8 cellular contexts compared by ENCODE assay signal in the genomic region with DNA sequence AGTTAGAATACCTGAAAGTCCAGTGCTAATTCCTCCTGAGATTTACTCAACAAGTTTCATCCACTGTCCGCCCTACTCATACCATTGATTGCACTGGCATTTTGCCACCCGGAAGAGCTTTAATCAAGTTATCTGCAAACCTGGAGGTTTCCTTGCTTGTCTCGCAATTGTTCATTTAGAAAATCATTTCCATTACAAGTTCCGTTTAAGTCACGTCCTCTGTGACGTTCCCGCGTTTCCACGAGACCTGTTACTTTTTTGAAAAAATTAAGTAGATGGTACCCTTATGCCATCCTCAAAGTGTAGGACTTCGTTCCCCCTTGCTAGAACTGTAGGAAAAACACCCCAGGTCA. TPM values are rescaled to one million over a fixed set of nuclear protein-coding genes. Genes with fewer than 3 reads are reported as not detected.
DNase-seq lines count a peak whose midpoint lies in the region; TF ChIP-seq lines count a peak whose summit lies in the region.

No MANE protein-coding gene starts in this region.

- H3K36me3 ChIP-seq in BJ (ENCODE audit: control insufficient read depth, insufficient read depth, low read length) (no peaks in the 10 kb centered on the region), uterus (no peaks in the 10 kb centered on the region)

- no peak for TF ChIP-seq POLR2A in uterus (IDR thresholded peaks at IDR 0.05)

- H3K4me3 ChIP-seq in BJ (ENCODE audit: low read depth, low read length) (peak overlapping the region; percentile 46), epithelial cell of proximal tubule (ENCODE audit: low read depth, low read length) (peak overlapping the region; percentile 66), uterus (peak overlapping the region; percentile 43 to 57)

- peak overlapping the region; percentile 69 for H3K27ac Mint-ChIP-seq in neural crest cell (ENCODE audit: unreplicated experiment)

- no peaks in the 10 kb centered on the region for H3K9me3 Mint-ChIP-seq in neural crest cell

- H3K27me3 Mint-ChIP-seq in neural crest cell (ENCODE audit: low read depth): no peaks in the 10 kb centered on the region

- H3K27ac ChIP-seq in uterus: peak overlapping the region; percentile 80

- no peak for DNase-seq in BJ (ENCODE audit: low read depth)
- peak; percentile 45 for DNase-seq in LHCN-M2 (ENCODE audit: low read depth)
- peak; percentile 39 for DNase-seq in activated CD4-positive, alpha-beta T cell treated with anti-CD3 and anti-CD28 coated beads, Interleukin-2, amount 50 U/mL, for 1 hour
- no peak for DNase-seq in epithelial cell of proximal tubule (ENCODE audit: low read depth)
- DNase-seq in neural crest cell (ENCODE audit: low read depth, low spot score): no peak
- peak; percentile 30 to 57 for DNase-seq in uterus
- DNase-seq in cerebellar cortex (ENCODE audit: low spot score): no peak
- no peak for DNase-seq in HCEC 1CT

- POLR2A ChIA-PET in BJ (lab: Charles Lee): interaction anchor here (0.9 kb wide), 1 partner anchor 178 kb away, joined by 3 read pairs; no protein-coding TSS in a partner anchor

- peaks cover 0 to 12% of the 10 kb centered on the region in 2 donors for H3K4me1 ChIP-seq in uterus

- peaks cover 53% of the 10 kb centered on the region for H3K4me1 Mint-ChIP-seq in neural crest cell

- no peaks in the 10 kb centered on the region for H3K36me3 Mint-ChIP-seq in neural crest cell (ENCODE audit: low read depth)

- CTCF ChIA-PET in BJ (lab: Yijun Ruan, JAX): interaction anchor here (0.8 to 2.2 kb wide), 5 partner anchors 19 to 202 kb away, joined by 3 to 8 read pairs (median 3); no protein-coding TSS in a partner anchor

- TF ChIP-seq CTCF in BJ (IDR thresholded peaks at IDR 0.05; ENCODE audit: insufficient read depth, low read depth, low read length) (no peak), epithelial cell of proximal tubule (conservative IDR thresholded peaks at IDR 0.05; ENCODE audit: low read depth, low read length) (no peak), neural crest cell (conservative IDR thresholded peaks at IDR 0.05) (no peak), uterus (IDR thresholded peaks at IDR 0.05) (no peak)

- peak overlapping the region; percentile 96 for H3K4me3 Mint-ChIP-seq in neural crest cell

- intact Hi-C loops in uterus (cut with DNase I; ENCODE audit: low total_unique reads): no loop called here

- H3K27me3 ChIP-seq in BJ (ENCODE audit: control insufficient read depth, insufficient read depth, low read length): no peaks in the 10 kb centered on the region
- no peaks in the 10 kb centered on the region for H3K27me3 ChIP-seq in uterus

- H3K9me3 ChIP-seq in uterus: no peaks in the 10 kb centered on the region

RNA-seq across cellular contexts. Expression of a gene that starts 0.8 kb away (rescaled TPM):
- 12.6 and 19.7 TPM in 2 replicates for polyA plus RNA-seq in BJ (2011; rRNA removed)
- polyA minus RNA-seq in BJ (2011; rRNA and poly(A)+ RNA removed): 35.2 and 36.9 TPM in 2 replicates
- 41.9 and 59.5 TPM in 2 replicates for total RNA-seq in LHCN-M2 (2014; rRNA removed)
- polyA plus RNA-seq in LHCN-M2 (2012): 7.8 TPM
- 22.5 and 31.3 TPM in 2 replicates for total RNA-seq in epithelial cell of proximal tubule
- 48.7 and 51.5 TPM in 2 replicates for total RNA-seq in neural crest cell
- total RNA-seq in uterus: 100 to 1,000 TPM in 2 of 4 donors, 10 to 100 TPM in 2; 62.5 to 119 (median 98.8) TPM

RNA-seq across cellular contexts. Expression of a gene that starts 50.0 kb away (rescaled TPM):
- polyA plus RNA-seq in BJ (2011; rRNA removed): 103 and 162 TPM in 2 replicates
- polyA minus RNA-seq in BJ (2011; rRNA and poly(A)+ RNA removed): 39.9 and 68.7 TPM in 2 replicates
- total RNA-seq in LHCN-M2 (2014; rRNA removed): 161 and 182 TPM in 2 replicates
- polyA plus RNA-seq in LHCN-M2 (2012): 81.6 TPM
- 102 and 165 TPM in 2 replicates for total RNA-seq in epithelial cell of proximal tubule
- 129 and 141 TPM in 2 replicates for total RNA-seq in neural crest cell
- total RNA-seq in uterus: 100 to 1,000 TPM; 127 to 683 (median 166) TPM

Comparison
In these comparisons a context has a peak if more than half of its experiments do, and no peak if none do; other contexts are left out.
1. DNase-seq: peak in LHCN-M2 (single experiment), activated CD4-positive, alpha-beta T cell treated with anti-CD3 and anti-CD28 coated beads, Interleukin-2, amount 50 U/mL, for 1 hour (single experiment) and uterus (2 of 2); none in BJ (single experiment), epithelial cell of proximal tubule (single experiment), neural crest cell (single experiment), cerebellar cortex (single experiment) and HCEC 1CT (single experiment).
2. Peak in every context shown above with its lines, with median percentiles within 50 percentile points of each other: H3K4me3 ChIP-seq.